Comparison of ENCODE assay signal across 20 cellular contexts in genomic region chr6:29762781-29763214, GRCh38. TPM values are rescaled to one million over a fixed set of nuclear protein-coding genes. Genes with fewer than 3 reads are reported as not detected.
A peak's percentile ranks its signal among the peaks of the same experiment; 100 is the strongest.
DNase-seq lines count a peak whose midpoint lies in the region; ATAC-seq and TF ChIP-seq lines count a peak whose summit lies in the region.
"Had no signal": no experiment of that assay in that cellular context is flagged by ENCODE, and none has a peak within 500 bp of the region (broad histone marks: within the 10 kb centered on the region; RNA-seq: fewer than 3 reads in every experiment).

No MANE protein-coding gene starts in this region.

- no peak for TF ChIP-seq EP300 in sigmoid colon (IDR thresholded peaks at IDR 0.05)

- H3K9me3 ChIP-seq in adipocyte (ENCODE audit: control insufficient read depth, low read length) (no peaks in the 10 kb centered on the region), sigmoid colon (no peaks in the 10 kb centered on the region)
- H3K9me3 ChIP-seq: thyroid gland had no signal

- peaks cover 2% of the 10 kb centered on the region for H3K27me3 Mint-ChIP-seq in activated CD4-positive, alpha-beta T cell treated with anti-CD3 and anti-CD28 coated beads, Interleukin-2, amount 10 ng/mL, durations not matched to agents 24 days and 14 days

- no peak overlapping the region for H3K27ac ChIP-seq in sigmoid colon
- H3K27ac ChIP-seq: dorsolateral prefrontal cortex, thyroid gland had no signal

- H3K4me1 ChIP-seq in adipocyte (ENCODE audit: control insufficient read depth, insufficient read depth, low read length) (peaks cover 26% of the 10 kb centered on the region), sigmoid colon (no peaks in the 10 kb centered on the region)
- H3K4me1 ChIP-seq: thyroid gland had no signal

- H3K4me1 Mint-ChIP-seq in activated CD4-positive, alpha-beta T cell treated with anti-CD3 and anti-CD28 coated beads, Interleukin-2, amount 10 ng/mL, durations not matched to agents 24 days and 14 days, result peaks cover 39% of the 10 kb centered on the region

- intact Hi-C loops in activated CD4-positive, alpha-beta T cell treated with anti-CD3 and anti-CD28 coated beads, Interleukin-2, amount 10 ng/mL, durations not matched to agents 24 days and 14 days (cut with micrococcal nuclease), result loop anchor here (1.0 kb wide), 1 partner anchor 9 kb away; no protein-coding TSS in a partner anchor
- intact Hi-C loops in sciatic nerve (cut with DNase I) (no loop called here), sigmoid colon (cut with DNase I) (no loop called here)

- H3K36me3 Mint-ChIP-seq in activated CD4-positive, alpha-beta T cell treated with anti-CD3 and anti-CD28 coated beads, Interleukin-2, amount 10 ng/mL, durations not matched to agents 24 days and 14 days (ENCODE audit: low read depth), result no peaks in the 10 kb centered on the region
- H3K36me3 Mint-ChIP-seq: CD14-positive monocyte; stimulated activated naive B cell treated with anti-CD40 and anti-IgM and Interleukin-4, amounts not matched to agents 10 μg/mL and 1 μg/mL and 100 μg/mL, for 72 hours had no signal

- H3K4me3 ChIP-seq in adipocyte (ENCODE audit: low read length) (no peak overlapping the region), fibroblast of the aortic adventitia (ENCODE audit: low read depth, low read length) (no peak overlapping the region), sigmoid colon (no peak overlapping the region)
- H3K4me3 ChIP-seq: dorsolateral prefrontal cortex, thyroid gland had no signal

- no peaks in the 10 kb centered on the region for H3K27me3 ChIP-seq in adipocyte (replicated peaks; ENCODE audit: control insufficient read depth, insufficient read depth, low read length)
- H3K27me3 ChIP-seq in sigmoid colon, result peaks cover 0 to 21% (median 5%) of the 10 kb centered on the region in 3 donors
- H3K27me3 ChIP-seq: thyroid gland had no signal

- no peak overlapping the region for H3K9ac ChIP-seq in adipocyte (ENCODE audit: low read length)

- no peak for TF ChIP-seq POLR2A in sigmoid colon (IDR thresholded peaks at IDR 0.05)

- ATAC-seq in sciatic nerve, result peak; percentile 34

- H3K36me3 ChIP-seq in adipocyte (ENCODE audit: control insufficient read depth, insufficient read depth, low read length, severe bottlenecking), result no peaks in the 10 kb centered on the region
- H3K36me3 ChIP-seq in sigmoid colon, result no peaks in the 10 kb centered on the region
- H3K36me3 ChIP-seq: thyroid gland had no signal

- peak overlapping the region; percentile 16 for H3K27ac Mint-ChIP-seq in activated CD4-positive, alpha-beta T cell treated with anti-CD3 and anti-CD28 coated beads, Interleukin-2, amount 10 ng/mL, durations not matched to agents 24 days and 14 days
- H3K27ac Mint-ChIP-seq: activated T-helper 2 cell treated with anti-CD3 and anti-CD28 coated beads, Interferon-gamma antibody, Interleukin-2, Interleukin-4, amounts not matched to agents 10 μg/mL and 5 μg/mL and 100 μg/mL, durations not matched to agents 14 hours and 24 hours and 36 hours; stimulated activated naive B cell treated with anti-CD40 and anti-IgM and Interleukin-4, amounts not matched to agents 10 μg/mL and 1 μg/mL and 100 μg/mL, for 72 hours; T-helper 2 cell treated with Interferon-gamma antibody and Interleukin-4, amounts not matched to agents 5 μg/mL and 100 μg/mL, for 36 hours had no signal

- 34 to 56% methylated on average over 2 of the region's 2 CpGs for WGBS in sigmoid colon, 2 donors

- H3K9me3 Mint-ChIP-seq in activated CD4-positive, alpha-beta T cell treated with anti-CD3 and anti-CD28 coated beads, Interleukin-2, amount 10 ng/mL, durations not matched to agents 24 days and 14 days, result no peaks in the 10 kb centered on the region
- H3K9me3 Mint-ChIP-seq: activated T-helper 2 cell treated with anti-CD3 and anti-CD28 coated beads, Interferon-gamma antibody, Interleukin-2, Interleukin-4, amounts not matched to agents 10 μg/mL and 5 μg/mL and 100 μg/mL, durations not matched to agents 14 hours and 24 hours and 36 hours; CD14-positive monocyte; stimulated activated naive B cell treated with anti-CD40 and anti-IgM and Interleukin-4, amounts not matched to agents 10 μg/mL and 1 μg/mL and 100 μg/mL, for 72 hours; T-helper 2 cell treated with Interferon-gamma antibody and Interleukin-4, amounts not matched to agents 5 μg/mL and 100 μg/mL, for 36 hours had no signal

- peak; percentile 49 for DNase-seq in activated CD4-positive, alpha-beta T cell treated with anti-CD3 and anti-CD28 coated beads, Interleukin-2, amount 10 ng/mL, durations not matched to agents 24 days and 14 days
- no peak for DNase-seq in activated CD4-positive, alpha-beta T cell treated with anti-CD3 and anti-CD28 coated beads for 48 hours
- DNase-seq in adipocyte (ENCODE audit: low read depth) (peak; percentile 15), fibroblast of the aortic adventitia (ENCODE audit: low read depth) (peak; percentile 25), sciatic nerve (ENCODE audit: low spot score) (no peak), sigmoid colon (no peak), cerebellar cortex (ENCODE audit: low spot score) (no peak), NCI-H2227 treated with DMSO at 0.1 percent for 48 hours (lab: John Stamatoyannopoulos, UW) (no peak)
- DNase-seq: activated CD8-positive, alpha-beta memory T cell treated with anti-CD3 and anti-CD28 coated beads, Interleukin-2, amount 10 ng/mL, durations not matched to agents 7 days and 5 days; dorsolateral prefrontal cortex; H7; IMR-90; NCI-H1930; NCI-H526; retina; stimulated activated naive B cell treated with anti-CD40 and anti-IgM and Interleukin-4, amounts not matched to agents 10 μg/mL and 1 μg/mL and 100 μg/mL, for 72 hours; thyroid gland had no signal

- no peak overlapping the region for H3K4me3 Mint-ChIP-seq in activated CD4-positive, alpha-beta T cell treated with anti-CD3 and anti-CD28 coated beads, Interleukin-2, amount 10 ng/mL, durations not matched to agents 24 days and 14 days
- H3K4me3 Mint-ChIP-seq: activated CD8-positive, alpha-beta memory T cell treated with anti-CD3 and anti-CD28 coated beads, Interleukin-2, amount 10 ng/mL, durations not matched to agents 7 days and 5 days; CD14-positive monocyte; stimulated activated naive B cell treated with anti-CD40 and anti-IgM and Interleukin-4, amounts not matched to agents 10 μg/mL and 1 μg/mL and 100 μg/mL, for 72 hours; T-helper 2 cell treated with Interferon-gamma antibody and Interleukin-4, amounts not matched to agents 5 μg/mL and 100 μg/mL, for 36 hours had no signal

- TF ChIP-seq CTCF in fibroblast of the aortic adventitia (IDR thresholded peaks at IDR 0.05; ENCODE audit: insufficient read depth, low read length) (no peak), sigmoid colon (IDR thresholded peaks at IDR 0.05) (no peak)

RNA-seq across cellular contexts. Expression of gene HLA-F, which starts 39.6 kb away (rescaled TPM):
- 254 and 270 TPM in 2 replicates for total RNA-seq in activated CD4-positive, alpha-beta T cell treated with anti-CD3 and anti-CD28 coated beads, Interleukin-2, amount 10 ng/mL, durations not matched to agents 24 days and 14 days
- total RNA-seq in fibroblast of the aortic adventitia (ENCODE audit: low replicate concordance), result 1.1 and 2.9 TPM in 2 replicates
- 71.2 TPM for total RNA-seq in sciatic nerve
- 10 to 100 TPM; 33.4 to 74.2 (median 38.5) TPM for total RNA-seq in sigmoid colon
- 100 to 1,000 TPM in 1 of 3 donors, 10 to 100 TPM in 2; 43.2 to 504 (median 70.7) TPM for polyA plus RNA-seq in sigmoid colon
- total RNA-seq: IMR-90 had no signal
- polyA plus RNA-seq: IMR-90 had no signal

Comparison
In these comparisons a context has a peak if more than half of its experiments do, and no peak if none do; other contexts are left out.
1. DNase-seq: peak in activated CD4-positive, alpha-beta T cell treated with anti-CD3 and anti-CD28 coated beads, Interleukin-2, amount 10 ng/mL, durations not matched to agents 24 days and 14 days (single experiment), adipocyte (single experiment) and fibroblast of the aortic adventitia (single experiment); none in activated CD4-positive, alpha-beta T cell treated with anti-CD3 and anti-CD28 coated beads for 48 hours (single experiment), sciatic nerve (single experiment), sigmoid colon (single experiment), cerebellar cortex (single experiment) and NCI-H2227 treated with DMSO at 0.1 percent for 48 hours (single experiment).